25 cellular contexts compared by ENCODE assay signal in genomic region chr6:131265939-131266338, GRCh38.
A peak's percentile ranks its signal among the peaks of the same experiment; 100 is the strongest.
DNase-seq lines count a peak whose midpoint lies in the region; ATAC-seq and FAIRE-seq lines count a peak whose summit lies in the region.
"Had no signal": no experiment of that assay in that cellular context is flagged by ENCODE, and none has a peak within 500 bp of the region (broad histone marks: within the 10 kb centered on the region; RNA-seq: fewer than 3 reads in every experiment).

No MANE protein-coding gene starts in this region.

- no peak overlapping the region for H2BK12ac ChIP-seq in trophoblast cell (ENCODE audit: low read length)

- no peaks in the 10 kb centered on the region for H3K79me1 ChIP-seq in trophoblast cell (ENCODE audit: low read length)

- no peak for ATAC-seq in activated naive CD8-positive, alpha-beta T cell treated with anti-CD3 and anti-CD28 coated beads, Interleukin-2, amount 50 U/mL, for 24 hours
- ATAC-seq in activated T-helper 17 cell treated with anti-CD3 and anti-CD28 coated beads, Interleukin-2, amount 50 U/mL, for 72 hours (replicated peaks) = no peak
- ATAC-seq: Panc1 had no signal

- H3K4ac ChIP-seq in trophoblast cell (ENCODE audit: low read depth, low read length) = no peak overlapping the region

- no peak overlapping the region for H4K12ac ChIP-seq in trophoblast cell (ENCODE audit: low read depth, low read length)

- no peak overlapping the region for H2AFZ ChIP-seq in trophoblast cell (ENCODE audit: insufficient read depth, low read length, poor library complexity)

- no peak overlapping the region for H3K27ac ChIP-seq in trophoblast cell (ENCODE audit: low read depth, low read length)
- H3K27ac ChIP-seq: HL-60, RWPE1 had no signal

- no peaks in the 10 kb centered on the region for H3K4me1 ChIP-seq in trophoblast cell (ENCODE audit: control insufficient read depth in 1 of 2, insufficient read depth in 2 of 2, low read length in 2 of 2)
- H3K4me1 ChIP-seq: Caco-2 had no signal

- H3K9me3 ChIP-seq in trophoblast cell (ENCODE audit: insufficient read depth, low read depth, low read length) = no peaks in the 10 kb centered on the region
- H3K9me3 ChIP-seq: Caco-2 had no signal

- no CpG with 5 or more reads among the region's 4 CpGs for WGBS in trophoblast cell (ENCODE audit: extremely low coverage, insufficient coverage, insufficient read length)

- no peak for FAIRE-seq in GM19239 (lab: Jason Lieb, UNC)
- FAIRE-seq: GM12891, H54 had no signal

- H3K27ac Mint-ChIP-seq in activated naive CD8-positive, alpha-beta T cell = peak overlapping the region; percentile 67
- H3K27ac Mint-ChIP-seq in activated naive CD8-positive, alpha-beta T cell treated with anti-CD3 and anti-CD28 coated beads, Interleukin-2, amount 50 U/mL, for 24 hours = no peak overlapping the region
- H3K27ac Mint-ChIP-seq in activated T-helper 17 cell treated with anti-CD3 and anti-CD28 coated beads, Interleukin-2, amount 50 U/mL, for 72 hours = peak overlapping the region; percentile 52

- no peak overlapping the region for H3K4me2 ChIP-seq in trophoblast cell (ENCODE audit: low read length)

- H3K79me2 ChIP-seq in trophoblast cell (ENCODE audit: control insufficient read depth, insufficient read depth, low read length, poor library complexity) = no peaks in the 10 kb centered on the region

- H4K91ac ChIP-seq in trophoblast cell (ENCODE audit: low read depth, low read length) = no peak overlapping the region

- peaks cover 35% of the 10 kb centered on the region for H3K4me1 Mint-ChIP-seq in activated naive CD8-positive, alpha-beta T cell (ENCODE audit: low read depth)
- H3K4me1 Mint-ChIP-seq in activated naive CD8-positive, alpha-beta T cell treated with anti-CD3 and anti-CD28 coated beads, Interleukin-2, amount 50 U/mL, for 24 hours = peaks cover 33% of the 10 kb centered on the region
- H3K4me1 Mint-ChIP-seq in activated T-helper 17 cell treated with anti-CD3 and anti-CD28 coated beads, Interleukin-2, amount 50 U/mL, for 72 hours = peaks cover 4% of the 10 kb centered on the region

- H4K8ac ChIP-seq in trophoblast cell (ENCODE audit: low read depth, low read length) = no peak overlapping the region

- no peak for DNase-seq in activated naive CD8-positive, alpha-beta T cell treated with anti-CD3 and anti-CD28 coated beads, Interleukin-2, amount 50 U/mL, for 24 hours
- DNase-seq in trophoblast cell (no peak), GM19239 (ENCODE audit: insufficient read length, low spot score) (no peak), D341Med (ENCODE audit: low spot score) (no peak)
- no peak for DNase-seq in effector CD4-positive, alpha-beta T cell
- DNase-seq: Caco-2, DMS 273 treated with DMSO at 0.1 percent for 48 hours, DMS79 treated with DMSO at 0.1 percent for 48 hours, GF-D8, NCI-H1092, NCI-H1417 treated with DMSO at 0.1 percent for 48 hours, NCI-H1694 treated with DMSO at 0.1 percent for 48 hours, NCI-H2081, NCI-H2171, NCI-H226, NCI-H510A, NCI-H69, SHP77 treated with DMSO at 0.1 percent for 48 hours had no signal

- H2BK120ac ChIP-seq in trophoblast cell (ENCODE audit: insufficient read depth, low read length, poor library complexity) = no peak overlapping the region

- H3K27me3 Mint-ChIP-seq in activated naive CD8-positive, alpha-beta T cell = no peaks in the 10 kb centered on the region
- no peaks in the 10 kb centered on the region for H3K27me3 Mint-ChIP-seq in activated naive CD8-positive, alpha-beta T cell treated with anti-CD3 and anti-CD28 coated beads, Interleukin-2, amount 50 U/mL, for 24 hours
- H3K27me3 Mint-ChIP-seq in activated T-helper 17 cell treated with anti-CD3 and anti-CD28 coated beads, Interleukin-2, amount 50 U/mL, for 72 hours = no peaks in the 10 kb centered on the region

- H2BK5ac ChIP-seq in trophoblast cell (ENCODE audit: low read depth, low read length, poor library complexity) = no peak overlapping the region

- H3K36me3 Mint-ChIP-seq in activated naive CD8-positive, alpha-beta T cell = peaks cover 37% of the 10 kb centered on the region
- peaks cover 33% of the 10 kb centered on the region for H3K36me3 Mint-ChIP-seq in activated naive CD8-positive, alpha-beta T cell treated with anti-CD3 and anti-CD28 coated beads, Interleukin-2, amount 50 U/mL, for 24 hours (ENCODE audit: low read depth)
- peaks cover 14% of the 10 kb centered on the region for H3K36me3 Mint-ChIP-seq in activated T-helper 17 cell treated with anti-CD3 and anti-CD28 coated beads, Interleukin-2, amount 50 U/mL, for 72 hours (ENCODE audit: low read depth)

- no peaks in the 10 kb centered on the region for H3K27me3 ChIP-seq in trophoblast cell (ENCODE audit: insufficient read depth, low read length)

- peak overlapping the region; percentile 51 for H3K14ac ChIP-seq in trophoblast cell (ENCODE audit: low read length)

- H3K36me3 ChIP-seq in trophoblast cell (ENCODE audit: control insufficient read depth in 1 of 2, insufficient read depth in 2 of 2, low read length in 2 of 2) = no peaks in the 10 kb centered on the region

- H2AK5ac ChIP-seq in trophoblast cell (ENCODE audit: low read length) = no peak overlapping the region

- no peak overlapping the region for H3K4me3 Mint-ChIP-seq in activated naive CD8-positive, alpha-beta T cell
- H3K4me3 Mint-ChIP-seq in activated naive CD8-positive, alpha-beta T cell treated with anti-CD3 and anti-CD28 coated beads, Interleukin-2, amount 50 U/mL, for 24 hours = no peak overlapping the region
- H3K4me3 Mint-ChIP-seq in activated T-helper 17 cell treated with anti-CD3 and anti-CD28 coated beads, Interleukin-2, amount 50 U/mL, for 72 hours = no peak overlapping the region

- H3K9ac ChIP-seq in trophoblast cell (ENCODE audit: low read length) = no peak overlapping the region

- no peak overlapping the region for H3K23ac ChIP-seq in trophoblast cell (ENCODE audit: low read length)

- no peak overlapping the region for H3K4me3 ChIP-seq in trophoblast cell (ENCODE audit: low read depth, low read length)

- peaks cover 9% of the 10 kb centered on the region for H3K9me3 Mint-ChIP-seq in activated naive CD8-positive, alpha-beta T cell (ENCODE audit: low read depth)
- H3K9me3 Mint-ChIP-seq in activated naive CD8-positive, alpha-beta T cell treated with anti-CD3 and anti-CD28 coated beads, Interleukin-2, amount 50 U/mL, for 24 hours = peaks cover 11% of the 10 kb centered on the region
- peaks cover 7% of the 10 kb centered on the region for H3K9me3 Mint-ChIP-seq in activated T-helper 17 cell treated with anti-CD3 and anti-CD28 coated beads, Interleukin-2, amount 50 U/mL, for 72 hours

- H3K18ac ChIP-seq in trophoblast cell (ENCODE audit: low read length) = no peak overlapping the region
